21 cellular contexts compared by ENCODE assay signal in the genomic region with DNA sequence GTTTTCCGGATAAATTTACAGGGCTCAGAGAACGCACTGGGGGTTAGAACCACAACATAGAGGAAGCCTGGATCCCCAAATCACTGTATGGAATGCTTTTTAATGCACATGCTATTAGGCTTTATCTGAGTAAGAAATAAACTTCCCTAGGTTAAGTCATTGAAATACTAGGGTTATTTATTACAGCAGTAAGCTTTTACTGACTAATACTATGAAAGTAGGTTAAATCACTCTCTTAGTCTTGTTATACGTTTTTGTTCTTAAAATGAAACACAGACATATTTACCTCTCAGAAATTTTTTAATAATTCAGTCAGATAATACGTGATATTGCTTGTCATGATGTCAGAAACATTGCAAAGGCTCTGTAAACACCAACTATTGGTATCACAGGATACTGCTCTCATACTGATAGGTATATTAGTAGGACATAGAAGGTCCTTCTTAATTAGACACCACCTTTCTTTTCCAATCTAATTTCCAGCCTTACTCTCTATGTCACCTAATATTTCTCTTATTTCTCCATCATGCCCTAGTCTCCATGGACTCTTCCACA.
"Had no signal": no experiment of that assay in that cellular context is flagged by ENCODE, and none has a peak within 500 bp of the region (broad histone marks: within the 10 kb centered on the region; RNA-seq: fewer than 3 reads in every experiment).

No MANE protein-coding gene starts in this region.

- H3K9ac ChIP-seq: parathyroid adenoma had no signal

- FAIRE-seq: islet of Langerhans had no signal

- H3K4me3 ChIP-seq: esophagus muscularis mucosa, gastrocnemius medialis, heart right ventricle, spleen, testis, tibial nerve had no signal

- H2AFZ ChIP-seq: parathyroid adenoma had no signal

- H3K27ac Mint-ChIP-seq: effector memory CD8-positive, alpha-beta T cell; naive B cell; nephron progenitor cell; stimulated activated naive B cell treated with anti-CD40 and anti-IgM and Interleukin-4, amounts not matched to agents 10 μg/mL and 1 μg/mL and 100 μg/mL, for 72 hours; stimulated activated naive CD8-positive, alpha-beta T cell treated with anti-CD3 and anti-CD28 coated beads, Interleukin-15, amount 100 ng/mL, for 72 hours had no signal

- H3K4me1 Mint-ChIP-seq: naive B cell; nephron progenitor cell; stimulated activated naive B cell treated with anti-CD40 and anti-IgM and Interleukin-4, amounts not matched to agents 10 μg/mL and 1 μg/mL and 100 μg/mL, for 72 hours; stimulated activated naive CD8-positive, alpha-beta T cell treated with anti-CD3 and anti-CD28 coated beads, Interleukin-15, amount 100 ng/mL, for 72 hours had no signal

- H3K27ac ChIP-seq: epithelial cell of prostate, esophagus muscularis mucosa, gastrocnemius medialis, heart right ventricle, parathyroid adenoma, spleen, testis, tibial nerve had no signal

- H3K27me3 ChIP-seq: esophagus muscularis mucosa, gastrocnemius medialis, spleen, testis, tibial nerve had no signal

- H3K9me3 ChIP-seq: esophagus muscularis mucosa, gastrocnemius medialis, spleen, testis, tibial nerve had no signal

- H3K27me3 Mint-ChIP-seq: naive B cell; stimulated activated naive B cell treated with anti-CD40 and anti-IgM and Interleukin-4, amounts not matched to agents 10 μg/mL and 1 μg/mL and 100 μg/mL, for 72 hours; stimulated activated naive CD8-positive, alpha-beta T cell treated with anti-CD3 and anti-CD28 coated beads, Interleukin-15, amount 100 ng/mL, for 72 hours had no signal

- H3K9me3 Mint-ChIP-seq: effector memory CD8-positive, alpha-beta T cell; nephron progenitor cell; stimulated activated naive B cell treated with anti-CD40 and anti-IgM and Interleukin-4, amounts not matched to agents 10 μg/mL and 1 μg/mL and 100 μg/mL, for 72 hours had no signal

- H3K36me3 Mint-ChIP-seq: naive B cell; stimulated activated naive B cell treated with anti-CD40 and anti-IgM and Interleukin-4, amounts not matched to agents 10 μg/mL and 1 μg/mL and 100 μg/mL, for 72 hours had no signal

- H3K4me3 Mint-ChIP-seq: effector memory CD8-positive, alpha-beta T cell; naive B cell; nephron progenitor cell; stimulated activated naive B cell treated with anti-CD40 and anti-IgM and Interleukin-4, amounts not matched to agents 10 μg/mL and 1 μg/mL and 100 μg/mL, for 72 hours; stimulated activated naive CD8-positive, alpha-beta T cell treated with anti-CD3 and anti-CD28 coated beads, Interleukin-15, amount 100 ng/mL, for 72 hours had no signal

- ATAC-seq: effector memory CD8-positive, alpha-beta T cell; gastrocnemius medialis; heart right ventricle; sciatic nerve; stimulated activated naive B cell treated with anti-CD40 and anti-IgM and Interleukin-4, amounts not matched to agents 10 μg/mL and 1 μg/mL and 100 μg/mL, for 72 hours; stimulated activated naive CD8-positive, alpha-beta T cell treated with anti-CD3 and anti-CD28 coated beads, Interleukin-15, amount 100 ng/mL, for 72 hours had no signal

- H3K4me1 ChIP-seq: esophagus muscularis mucosa, gastrocnemius medialis, heart right ventricle, parathyroid adenoma, spleen, testis, tibial nerve had no signal

- DNase-seq: effector memory CD8-positive, alpha-beta T cell; gastrocnemius medialis; heart right ventricle; hypothalamus; kidney glomerular epithelial cell; mesendoderm; naive B cell; nephron progenitor cell; spleen; stimulated activated CD4-positive, alpha-beta T cell treated with anti-CD3 and anti-CD28 coated beads, Interleukin-15, amount 100 ng/mL, for 24 hours; stimulated activated CD4-positive, alpha-beta T cell treated with anti-CD3 and anti-CD28 coated beads, Interleukin-1b, Interleukin-23, amount 100 ng/mL, for 48 hours; stimulated activated CD4-positive, alpha-beta T cell treated with anti-CD3 and anti-CD28 coated beads, Interleukin-4, amount 100 ng/mL, for 24 hours; stimulated activated naive B cell treated with anti-CD40 and anti-IgM and Interleukin-4, amounts not matched to agents 10 μg/mL and 1 μg/mL and 100 μg/mL, for 72 hours; stimulated activated naive CD8-positive, alpha-beta T cell treated with anti-CD3 and anti-CD28 coated beads, Interleukin-15, amount 100 ng/mL, for 72 hours; testis had no signal

- H3K79me2 ChIP-seq: parathyroid adenoma had no signal

- H3K36me3 ChIP-seq: esophagus muscularis mucosa, gastrocnemius medialis, heart right ventricle, spleen, tibial nerve had no signal
